Comparison of ENCODE assay signal across 12 cellular contexts in the genomic region with DNA sequence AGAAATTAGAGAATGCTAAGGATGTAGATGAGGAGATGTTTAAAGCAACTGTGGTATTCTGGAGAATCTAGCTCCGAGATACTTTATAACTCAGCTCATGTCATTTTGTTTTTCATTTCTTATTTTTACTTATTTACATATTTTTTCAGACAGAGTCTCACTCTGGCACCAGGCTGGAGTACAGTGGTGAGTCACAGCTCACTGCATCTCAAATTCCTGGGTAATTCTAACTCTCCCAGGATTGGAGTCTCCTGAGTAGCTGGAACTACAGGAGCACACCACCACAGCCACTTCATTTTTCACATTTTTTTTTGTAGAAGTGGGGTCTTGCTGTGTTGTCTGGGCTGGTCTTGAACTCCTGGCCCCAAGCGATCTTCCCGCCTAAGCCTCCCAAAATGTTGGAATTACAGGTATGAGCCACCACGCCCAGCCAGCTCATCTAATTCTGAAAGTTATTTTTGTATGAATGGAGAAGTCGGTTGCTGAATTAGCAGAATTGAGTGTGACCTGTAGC.
DNase-seq lines count a peak whose midpoint lies in the region; TF ChIP-seq lines count a peak whose summit lies in the region.
"Had no signal": no experiment of that assay in that cellular context is flagged by ENCODE, and none has a peak within 500 bp of the region (broad histone marks: within the 10 kb centered on the region; RNA-seq: fewer than 3 reads in every experiment).

No MANE protein-coding gene starts in this region.

- peak; percentile 65 for DNase-seq in AG10803 (ENCODE audit: low read depth)
- peak; percentile 21 for DNase-seq in MG63
- DNase-seq in epithelial cell of esophagus (ENCODE audit: low read depth) = peak; percentile 21
- DNase-seq in trophoblast cell = peak; percentile 32 to 64
- no peak for DNase-seq in GM19240 (ENCODE audit: insufficient read length, low spot score)
- no peak for DNase-seq in Ammon's horn (ENCODE audit: low spot score)
- DNase-seq in SK-N-DZ (ENCODE audit: low spot score) = no peak
- DNase-seq in Calu3 = no peak
- DNase-seq: NCI-H1105 treated with DMSO at 0.1 percent for 48 hours, NCI-H2227 treated with DMSO at 0.1 percent for 48 hours, nephron progenitor cell had no signal

- no peak overlapping the region for H3K18ac ChIP-seq in trophoblast cell (ENCODE audit: low read length)

- peak overlapping the region; percentile 31 for H2AK5ac ChIP-seq in trophoblast cell (ENCODE audit: low read length)

- H3K9me3 ChIP-seq in MG63 (no peaks in the 10 kb centered on the region), trophoblast cell (ENCODE audit: insufficient read depth, low read depth, low read length) (no peaks in the 10 kb centered on the region)

- H3K4ac ChIP-seq in trophoblast cell (ENCODE audit: low read depth, low read length) = no peak overlapping the region

- no peak overlapping the region for H2AFZ ChIP-seq in trophoblast cell (ENCODE audit: insufficient read depth, low read length, poor library complexity)

- H3K4me1 Mint-ChIP-seq in Calu3 (ENCODE audit: low read depth, unreplicated experiment) = no peaks in the 10 kb centered on the region
- H3K4me1 Mint-ChIP-seq: central memory CD8-positive, alpha-beta T cell had no signal

- no peak overlapping the region for H2BK12ac ChIP-seq in trophoblast cell (ENCODE audit: low read length)

- WGBS in trophoblast cell (ENCODE audit: extremely low coverage, insufficient coverage, insufficient read length) = no CpG with 5 or more reads among the region's 5 CpGs

- H3K4me3 ChIP-seq in AG10803 (ENCODE audit: low read length) = no peak overlapping the region
- no peak overlapping the region for H3K4me3 ChIP-seq in MG63
- H3K4me3 ChIP-seq in epithelial cell of esophagus (ENCODE audit: low read length) = no peak overlapping the region
- H3K4me3 ChIP-seq in trophoblast cell (ENCODE audit: low read depth, low read length) = no peak overlapping the region

- H4K91ac ChIP-seq in trophoblast cell (ENCODE audit: low read depth, low read length) = no peak overlapping the region

- no peaks in the 10 kb centered on the region for H3K79me2 ChIP-seq in trophoblast cell (ENCODE audit: control insufficient read depth, insufficient read depth, low read length, poor library complexity)

- BruUV-seq in Calu3 (replicated peaks; lab: Mats Ljungman, UMichigan) = no TSS peak

- H3K27ac ChIP-seq in trophoblast cell (ENCODE audit: low read depth, low read length) = peak overlapping the region; percentile 39

- no peaks in the 10 kb centered on the region for H3K36me3 ChIP-seq in MG63
- H3K36me3 ChIP-seq in trophoblast cell (ENCODE audit: control insufficient read depth in 1 of 2, insufficient read depth in 2 of 2, low read length in 2 of 2) = peaks cover 8 to 10% of the 10 kb centered on the region in 2 experiments

- H2BK120ac ChIP-seq in trophoblast cell (ENCODE audit: insufficient read depth, low read length, poor library complexity) = no peak overlapping the region

- no peak overlapping the region for H3K4me3 Mint-ChIP-seq in Calu3 (ENCODE audit: low read depth, unreplicated experiment)
- H3K4me3 Mint-ChIP-seq: central memory CD8-positive, alpha-beta T cell; nephron progenitor cell had no signal

- CTCF ChIA-PET in Calu3 (lab: Charles Lee) = no interaction called here

- H3K9ac ChIP-seq in trophoblast cell (ENCODE audit: low read length) = no peak overlapping the region

- no peaks in the 10 kb centered on the region for H3K79me1 ChIP-seq in trophoblast cell (ENCODE audit: low read length)

- H3K23ac ChIP-seq in trophoblast cell (ENCODE audit: low read length) = no peak overlapping the region

- H3K36me3 Mint-ChIP-seq in Calu3 (ENCODE audit: insufficient read depth, unreplicated experiment) = peaks cover 6% of the 10 kb centered on the region

- H3K4me1 ChIP-seq in trophoblast cell (ENCODE audit: control insufficient read depth in 1 of 2, insufficient read depth in 2 of 2, low read length in 2 of 2) = peaks cover 3 to 4% of the 10 kb centered on the region in 2 experiments

- H3K14ac ChIP-seq in trophoblast cell (ENCODE audit: low read length) = no peak overlapping the region

- intact Hi-C loops in Calu3 (cut with micrococcal nuclease; ENCODE audit: unreplicated experiment) = no loop called here

- no peak overlapping the region for H4K8ac ChIP-seq in trophoblast cell (ENCODE audit: low read depth, low read length)

- H3K4me2 ChIP-seq in trophoblast cell (ENCODE audit: low read length) = no peak overlapping the region

- no peaks in the 10 kb centered on the region for H3K9me3 Mint-ChIP-seq in Calu3 (ENCODE audit: low read depth, unreplicated experiment)
- H3K9me3 Mint-ChIP-seq: central memory CD8-positive, alpha-beta T cell had no signal

- no peak for TF ChIP-seq CTCF in AG10803 (conservative IDR thresholded peaks at IDR 0.05; ENCODE audit: low read length)
- no peak for TF ChIP-seq CTCF in epithelial cell of esophagus (IDR thresholded peaks at IDR 0.05; ENCODE audit: insufficient read depth, low read depth, low read length, missing control alignments)
- no peak for TF ChIP-seq CTCF in Calu3 (IDR thresholded peaks at IDR 0.05; ENCODE audit: unreplicated experiment)

- H3K27me3 Mint-ChIP-seq in Calu3 (ENCODE audit: unreplicated experiment) = no peaks in the 10 kb centered on the region

- no peak overlapping the region for H2BK5ac ChIP-seq in trophoblast cell (ENCODE audit: low read depth, low read length, poor library complexity)

- H3K27me3 ChIP-seq in MG63 = no peaks in the 10 kb centered on the region
- no peaks in the 10 kb centered on the region for H3K27me3 ChIP-seq in trophoblast cell (ENCODE audit: insufficient read depth, low read length)

- H4K12ac ChIP-seq in trophoblast cell (ENCODE audit: low read depth, low read length) = no peak overlapping the region

- H3K27ac Mint-ChIP-seq in Calu3 (ENCODE audit: unreplicated experiment) = no peak overlapping the region
- H3K27ac Mint-ChIP-seq: nephron progenitor cell had no signal

Comparison
In these comparisons a context has a peak if more than half of its experiments do, and no peak if none do; other contexts are left out.
1. DNase-seq: peak in AG10803 (single experiment), MG63 (single experiment), epithelial cell of esophagus (single experiment) and trophoblast cell (2 of 2); none in GM19240 (single experiment), Ammon's horn (single experiment), SK-N-DZ (single experiment) and Calu3 (single experiment).